ENCODE assay signal across 1 cellular context in genomic region chr20:44188752-44189151, GRCh38.
TF ChIP-seq lines count a peak whose summit lies in the region.

No MANE protein-coding gene starts in this region.

TF ChIP-seq in IMR-90, 13 proteins besides CTCF, POLR2A, EP300 and RAD21 (continued from another document):
- no peak for TF ChIP-seq SMC3 (IDR thresholded peaks at IDR 0.05; ENCODE audit: low read depth, low read length)
- TF ChIP-seq RFX5 (IDR thresholded peaks at IDR 0.05; ENCODE audit: low read depth, low read length), result no peak
- no peak for TF ChIP-seq ELK1 (IDR thresholded peaks at IDR 0.05; ENCODE audit: borderline replicate concordance, low read depth, low read length)
- no peak for TF ChIP-seq MXI1 (IDR thresholded peaks at IDR 0.05; ENCODE audit: borderline replicate concordance, low read depth, low read length)
- TF ChIP-seq NFE2L2 (IDR thresholded peaks at IDR 0.05; ENCODE audit: low read depth, low read length), result no peak
- no peak for TF ChIP-seq RCOR1 (IDR thresholded peaks at IDR 0.05; ENCODE audit: insufficient replicate concordance, low read length)
- no peak for TF ChIP-seq FOS (IDR thresholded peaks at IDR 0.05; ENCODE audit: low read depth, low read length)
- no peak for TF ChIP-seq BHLHE40 (IDR thresholded peaks at IDR 0.05; ENCODE audit: low read depth, low read length)
- no peak for TF ChIP-seq CEBPB (IDR thresholded peaks at IDR 0.05; ENCODE audit: low read depth, low read length)
- TF ChIP-seq, protein P1, sequence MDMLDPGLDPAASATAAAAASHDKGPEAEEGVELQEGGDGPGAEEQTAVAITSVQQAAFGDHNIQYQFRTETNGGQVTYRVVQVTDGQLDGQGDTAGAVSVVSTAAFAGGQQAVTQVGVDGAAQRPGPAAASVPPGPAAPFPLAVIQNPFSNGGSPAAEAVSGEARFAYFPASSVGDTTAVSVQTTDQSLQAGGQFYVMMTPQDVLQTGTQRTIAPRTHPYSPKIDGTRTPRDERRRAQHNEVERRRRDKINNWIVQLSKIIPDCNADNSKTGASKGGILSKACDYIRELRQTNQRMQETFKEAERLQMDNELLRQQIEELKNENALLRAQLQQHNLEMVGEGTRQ (IDR thresholded peaks at IDR 0.05; ENCODE audit: low read depth, low read length), result no peak
